ENCODE assay signal across 8 cellular contexts in genomic region chr17:83080641-83081560, GRCh38. TPM values are rescaled to one million over a fixed set of nuclear protein-coding genes. Genes with fewer than 3 reads are reported as not detected.
DNase-seq lines count a peak whose midpoint lies in the region; ATAC-seq, FAIRE-seq and TF ChIP-seq lines count a peak whose summit lies in the region.

No MANE protein-coding gene starts in this region.

- CTCF ChIA-PET in RWPE1 (lab: Yijun Ruan, JAX) (no interaction called here), GM12878 (lab: Yijun Ruan, JAX) (no interaction called here)

- peak; percentile 72 for ATAC-seq in GM12878

- H3K4me2 ChIP-seq in GM12878 (ENCODE audit: control insufficient read depth, insufficient read depth), result peak overlapping the region; percentile 61

- POLR2A ChIA-PET in RWPE1 (lab: Yijun Ruan, JAX; ENCODE audit: low non-redundant PET) (no interaction called here), GM12878 (lab: Charles Lee) (no interaction called here)

- H3K4me1 ChIP-seq in GM12878 (ENCODE audit: control insufficient read depth, insufficient read depth, low read length), result 0 out of 2 replicates have a peak, but pooled peaks cover 3% of the 10 kb centered on the region

- no peak for TF ChIP-seq CTCF in RWPE1 (conservative IDR thresholded peaks at IDR 0.05; ENCODE audit: low read depth)
- no peak for TF ChIP-seq CTCF in GM12878 (IDR thresholded peaks at IDR 0.05 in 2 of 3, conservative IDR thresholded peaks at IDR 0.05 in 1 of 3; ENCODE audit: control insufficient read depth in 2 of 3, extremely low read depth in 1 of 3, insufficient read depth in 1 of 3, low read depth in 3 of 3, low read length in 3 of 3)
- TF ChIP-seq CTCF in kidney epithelial cell (IDR thresholded peaks at IDR 0.05; ENCODE audit: insufficient read depth, low read length, poor library complexity, severe bottlenecking), result no peak

- H2AFZ ChIP-seq in GM12878 (ENCODE audit: control insufficient read depth, low read depth, low read length), result no peak overlapping the region; the same call in 1 of the 2 replicates

- no peak overlapping the region for H3K9ac ChIP-seq in GM12878 (ENCODE audit: control insufficient read depth, insufficient read depth, low read length)

- H3K36me3 ChIP-seq in GM12878 (ENCODE audit: control insufficient read depth in 2 of 2, insufficient read depth in 2 of 2, low read length in 1 of 2) (no peaks in the 10 kb centered on the region), kidney epithelial cell (ENCODE audit: control insufficient read depth, insufficient read depth, low read length) (no peaks in the 10 kb centered on the region)

- in situ Hi-C loops in GM12878 (cut with MboI), result no loop called here

- DNase-seq in GM12892 (ENCODE audit: insufficient read length), result peak; percentile 59
- no peak for DNase-seq in RWPE1 (ENCODE audit: low spot score)
- no peak for DNase-seq in GM12878 (ENCODE audit: low read depth, low spot score)
- no peak for DNase-seq in kidney epithelial cell (ENCODE audit: low read depth)
- peak in 2 of 3 donors; percentile 9 to 37 for DNase-seq in stimulated activated CD4-positive, alpha-beta T cell treated with anti-CD3 and anti-CD28 coated beads, TNF-alpha, amount 100 ng/mL, for 1 hour (ENCODE audit: low read depth in 3 of 3, low spot score in 1 of 3)
- no peak for DNase-seq in midbrain (lab: John Stamatoyannopoulos, UW)
- DNase-seq in UCSD-AML1 (lab: John Stamatoyannopoulos, UW; ENCODE audit: unreplicated experiment), result no peak
- no peak for DNase-seq in pons (ENCODE audit: low spot score)

- 2% methylated on average over 45 of the region's 126 CpGs for WGBS in GM12878 (ENCODE audit: insufficient coverage, insufficient replicate concordance, low lambda C conversion rate, missing lambda C conversion rate)

- H3K27me3 ChIP-seq in GM12878 (replicated peaks in 1 of 2; ENCODE audit: control insufficient read depth in 2 of 2, insufficient read depth in 2 of 2, low read length in 1 of 2) (peaks cover 4 to 24% of the 10 kb centered on the region in 2 experiments), kidney epithelial cell (ENCODE audit: control insufficient read depth, insufficient read depth, low read length) (peaks cover 17% of the 10 kb centered on the region)

- no peaks in the 10 kb centered on the region for H3K79me2 ChIP-seq in GM12878 (ENCODE audit: control insufficient read depth, insufficient read depth, low read length)

- BruUV-seq in GM12878 (replicated peaks; lab: Mats Ljungman, UMichigan), result no TSS peak

- no peak for TF ChIP-seq POLR2A in GM12892 (IDR thresholded peaks at IDR 0.05; ENCODE audit: low read depth, low read length)
- no peak for TF ChIP-seq POLR2A in GM12878 (IDR thresholded peaks at IDR 0.05; ENCODE audit: low read depth, low read length)

- H4K20me1 ChIP-seq in GM12878 (ENCODE audit: control insufficient read depth, insufficient read depth), result no peaks in the 10 kb centered on the region

- FAIRE-seq in GM12892 (lab: Jason Lieb, UNC) (no peak), GM12878 (lab: Jason Lieb, UNC) (no peak)

- H3K4me3 ChIP-seq in GM12878 (peak overlapping the region; percentile 32; the same call in 1 of the 2 replicates), kidney epithelial cell (ENCODE audit: low read depth, low read length) (peak overlapping the region; percentile 45)

- RAD21 ChIA-PET in GM12878 (lab: Charles Lee; ENCODE audit: unreplicated experiment), result no interaction called here

- no peak for TF ChIP-seq EP300 in GM12878 (IDR thresholded peaks at IDR 0.05; ENCODE audit: borderline replicate concordance in 1 of 2, control insufficient read depth in 1 of 2, low read depth in 2 of 2, low read length in 2 of 2)

- H3K9me3 ChIP-seq in GM12878 (replicated peaks; ENCODE audit: control insufficient read depth, insufficient read depth, low read length), result no peaks in the 10 kb centered on the region

- SMC1A ChIA-PET in GM12878 (lab: Charles Lee; ENCODE audit: uncharacterized antibody, unreplicated experiment), result no interaction called here

- H3K27ac ChIP-seq in RWPE1, result peak overlapping the region; percentile 90
- no peak overlapping the region for H3K27ac ChIP-seq in GM12878 (ENCODE audit: control insufficient read depth, insufficient read depth)

- TF ChIP-seq RAD21 in GM12878 (IDR thresholded peaks at IDR 0.05; ENCODE audit: insufficient read depth, low read depth, low read length), result no peak

- intact Hi-C loops in GM12878 (cut with micrococcal nuclease; ENCODE audit: unreplicated experiment), result no loop called here

TF ChIP-seq in GM12878, 131 proteins besides CTCF, POLR2A, EP300 and RAD21 (continues in another document):
- TF ChIP-seq YBX1 (IDR thresholded peaks at IDR 0.05) (no peak), EGR1 (IDR thresholded peaks at IDR 0.05; ENCODE audit: borderline replicate concordance in 1 of 2, low read depth in 2 of 2, low read length in 2 of 2) (peak in 1 of 2 experiments; percentile 85; a peak in 2 of 3 replicates), SUZ12 (IDR thresholded peaks at IDR 0.05; ENCODE audit: unreplicated experiment) (peak; percentile 29), DPF2 (IDR thresholded peaks at IDR 0.05) (peak; percentile 88), NR2F1 (conservative IDR thresholded peaks at IDR 0.05) (peak; percentile 68), SMAD1 (IDR thresholded peaks at IDR 0.05; ENCODE audit: low read depth, partially characterized antibody) (no peak), POU2F2 (IDR thresholded peaks at IDR 0.05; ENCODE audit: borderline replicate concordance, low read depth, low read length) (no peak), BACH1 (IDR thresholded peaks at IDR 0.05; ENCODE audit: borderline replicate concordance) (0 out of 2 replicates have a peak, but pooled peaks have one; percentile 31), KLF5 (IDR thresholded peaks at IDR 0.05; ENCODE audit: partially characterized antibody) (peak; percentile 26), RFX5 (IDR thresholded peaks at IDR 0.05; ENCODE audit: low read depth, low read length) (no peak), MEF2A (IDR thresholded peaks at IDR 0.05; ENCODE audit: insufficient read depth, low read depth, low read length) (no peak), ZNF622 (IDR thresholded peaks at IDR 0.05) (no peak), SP1 (IDR thresholded peaks at IDR 0.05; ENCODE audit: low read depth, low read length) (no peak), RB1 (IDR thresholded peaks at IDR 0.05; ENCODE audit: borderline replicate concordance) (no peak), PKNOX1 (IDR thresholded peaks at IDR 0.05) (no peak), MEF2B (IDR thresholded peaks at IDR 0.05; ENCODE audit: partially characterized antibody, poor library complexity, severe bottlenecking) (no peak), SMAD5 (IDR thresholded peaks at IDR 0.05; ENCODE audit: low read depth) (no peak), IKZF1 (conservative IDR thresholded peaks at IDR 0.05) (peak; percentile 52), FOXK2 (IDR thresholded peaks at IDR 0.05) (no peak), NR2C2 (IDR thresholded peaks at IDR 0.05; ENCODE audit: borderline replicate concordance, control insufficient read depth, insufficient read length, low read depth) (no peak)
- TF ChIP-seq, protein P1, sequence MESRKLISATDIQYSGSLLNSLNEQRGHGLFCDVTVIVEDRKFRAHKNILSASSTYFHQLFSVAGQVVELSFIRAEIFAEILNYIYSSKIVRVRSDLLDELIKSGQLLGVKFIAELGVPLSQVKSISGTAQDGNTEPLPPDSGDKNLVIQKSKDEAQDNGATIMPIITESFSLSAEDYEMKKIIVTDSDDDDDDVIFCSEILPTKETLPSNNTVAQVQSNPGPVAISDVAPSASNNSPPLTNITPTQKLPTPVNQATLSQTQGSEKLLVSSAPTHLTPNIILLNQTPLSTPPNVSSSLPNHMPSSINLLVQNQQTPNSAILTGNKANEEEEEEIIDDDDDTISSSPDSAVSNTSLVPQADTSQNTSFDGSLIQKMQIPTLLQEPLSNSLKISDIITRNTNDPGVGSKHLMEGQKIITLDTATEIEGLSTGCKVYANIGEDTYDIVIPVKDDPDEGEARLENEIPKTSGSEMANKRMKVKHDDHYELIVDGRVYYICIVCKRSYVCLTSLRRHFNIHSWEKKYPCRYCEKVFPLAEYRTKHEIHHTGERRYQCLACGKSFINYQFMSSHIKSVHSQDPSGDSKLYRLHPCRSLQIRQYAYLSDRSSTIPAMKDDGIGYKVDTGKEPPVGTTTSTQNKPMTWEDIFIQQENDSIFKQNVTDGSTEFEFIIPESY (IDR thresholded peaks at IDR 0.05), result no peak

RNA-seq across cellular contexts. Expression of gene METRNL, which starts 1.5 kb away (rescaled TPM):
- 0.36 TPM for polyA plus RNA-seq in GM12892 (2012; ENCODE audit: missing spikeins)
- total RNA-seq in GM12878 (2013; cell fraction: nucleolus; rRNA removed), result 0.58 and 0.81 TPM in 2 replicates
- total RNA-seq in GM12878 (2014; rRNA removed) (2.5 and 3.7 TPM in 2 replicates), GM12878 (2014; rRNA removed; fragmentation: Illumina TruSeq; extraction: Trizol) (0.69 and 0.72 TPM in 2 replicates), GM12878 (2021) (3.5 TPM in 2 replicates), kidney epithelial cell (91.5 and 97.0 TPM in 2 replicates)
- 0.91 TPM for polyA plus RNA-seq in GM12878 (2011; ENCODE audit: low read depth)
- polyA plus RNA-seq in GM12878 (2011; rRNA removed) (0.19 and 0.20 TPM in 2 replicates), GM12878 (2014; fragmentation: Illumina TruSeq; extraction: Trizol) (0.25 TPM in 1 of 2 replicates, not detected in the other), GM12878 (2014; fragmentation: Nextera tagmentation; extraction: Ambion mirVana) (under 1 TPM; 0.05 TPM), GM12878 (2014; rRNA removed) (2.2 and 2.7 TPM in 2 replicates), GM12878 (2016; fragmentation: Nextera tagmentation; extraction: Ambion mirVana) (not detected)
- 1.5 and 2.0 TPM in 2 replicates for polyA plus RNA-seq in GM12878 (2011; cell fraction: cytosol; rRNA removed)
- 1.3 and 1.4 TPM in 2 replicates for polyA plus RNA-seq in GM12878 (2011; cell fraction: nucleus; rRNA removed)
- polyA plus RNA-seq in GM12878 (2012), result 3.2 and 3.4 TPM in 2 replicates
- polyA minus RNA-seq in GM12878 (2011; rRNA and poly(A)+ RNA removed), result 0.88 and 1.3 TPM in 2 replicates
- 1.2 and 2.6 TPM in 2 replicates for polyA minus RNA-seq in GM12878 (2011; cell fraction: cytosol; rRNA and poly(A)+ RNA removed)
- polyA minus RNA-seq in GM12878 (2011; cell fraction: nucleus; rRNA and poly(A)+ RNA removed), result 0.24 and 1.6 TPM in 2 replicates

Comparison
In these comparisons a context has a peak if more than half of its experiments do, and no peak if none do; other contexts are left out.
1. DNase-seq: peak in GM12892 (single experiment) and stimulated activated CD4-positive, alpha-beta T cell treated with anti-CD3 and anti-CD28 coated beads, TNF-alpha, amount 100 ng/mL, for 1 hour (2 of 3); none in RWPE1 (single experiment), GM12878 (single experiment), kidney epithelial cell (single experiment), midbrain (single experiment), UCSD-AML1 (single experiment) and pons (single experiment).
2. RNA of gene METRNL, which starts 1.5 kb away (total RNA-seq): 91.5 to 97.0 TPM in kidney epithelial cell; 0.58 to 3.7 TPM in GM12878; every median in the first group is over 10 times any median in the second.